21 cellular contexts compared by ENCODE assay signal in genomic region chr4:25421819-25422511, GRCh38.
DNase-seq lines count a peak whose midpoint lies in the region; ATAC-seq and TF ChIP-seq lines count a peak whose summit lies in the region.
"Had no signal": no experiment of that assay in that cellular context is flagged by ENCODE, and none has a peak within 500 bp of the region (broad histone marks: within the 10 kb centered on the region; RNA-seq: fewer than 3 reads in every experiment).

No MANE protein-coding gene starts in this region.

- peak overlapping the region; percentile 24 for H3K4me3 Mint-ChIP-seq in dendritic cell treated with granulocyte-macrophage colony-stimulating factor and Interleukin-4, amounts not matched to agents 40 ng/mL and 50 ng/mL, for 4 days
- H3K4me3 Mint-ChIP-seq: B cell, neural crest cell had no signal

- TF ChIP-seq CTCF in WERI-Rb-1 (IDR thresholded peaks at IDR 0.05; ENCODE audit: low read depth, low read length) = no peak

- no peak overlapping the region for H3K27ac ChIP-seq in WERI-Rb-1
- no peak overlapping the region for H3K27ac ChIP-seq in effector memory CD4-positive, alpha-beta T cell (ENCODE audit: insufficient read depth, low read length, poor library complexity, severe bottlenecking)

- H3K9me3 Mint-ChIP-seq in dendritic cell treated with granulocyte-macrophage colony-stimulating factor and Interleukin-4, amounts not matched to agents 40 ng/mL and 50 ng/mL, for 4 days = no peaks in the 10 kb centered on the region
- H3K9me3 Mint-ChIP-seq: neural crest cell had no signal

- peaks cover 22% of the 10 kb centered on the region for H3K36me3 Mint-ChIP-seq in dendritic cell treated with granulocyte-macrophage colony-stimulating factor and Interleukin-4, amounts not matched to agents 40 ng/mL and 50 ng/mL, for 4 days (ENCODE audit: low read depth)

- intact Hi-C loops in dendritic cell treated with granulocyte-macrophage colony-stimulating factor and Interleukin-4, amounts not matched to agents 40 ng/mL and 50 ng/mL, for 4 days (cut with micrococcal nuclease) = no loop called here

- no peaks in the 10 kb centered on the region for H3K9me3 ChIP-seq in WERI-Rb-1 (ENCODE audit: severe bottlenecking)
- H3K9me3 ChIP-seq in effector memory CD4-positive, alpha-beta T cell (ENCODE audit: control insufficient read depth, low read length) = no peaks in the 10 kb centered on the region

- no peak for DNase-seq in NCI-H524 treated with DMSO at 0.1 percent for 48 hours (lab: John Stamatoyannopoulos, UW)
- no peak for DNase-seq in WERI-Rb-1
- no peak for DNase-seq in effector memory CD4-positive, alpha-beta T cell
- DNase-seq in stimulated activated CD4-positive, alpha-beta T cell treated with anti-CD3 and anti-CD28 coated beads, Interleukin-2, amount 100 ng/mL, for 24 hours = no peak
- DNase-seq: activated effector memory CD4-positive, alpha-beta T cell treated with anti-CD3 and anti-CD28 coated beads, Interleukin-2, amount 50 U/mL, for 16 hours; cortex of kidney; H7; head of caudate nucleus; mesenchymal stem cell; NCI-H1436 treated with DMSO at 0.1 percent for 48 hours; NCI-H345; SIG-M5; stimulated activated CD4-positive, alpha-beta T cell treated with anti-CD3 and anti-CD28 coated beads, Interleukin-15, amount 100 ng/mL, for 24 hours; T-helper 9 cell had no signal

- peak overlapping the region; percentile 66 for H3K27ac Mint-ChIP-seq in dendritic cell treated with granulocyte-macrophage colony-stimulating factor and Interleukin-4, amounts not matched to agents 40 ng/mL and 50 ng/mL, for 4 days
- H3K27ac Mint-ChIP-seq: B cell had no signal

- no peaks in the 10 kb centered on the region for H3K27me3 ChIP-seq in WERI-Rb-1 (ENCODE audit: insufficient read depth, low read depth, severe bottlenecking)
- no peaks in the 10 kb centered on the region for H3K27me3 ChIP-seq in effector memory CD4-positive, alpha-beta T cell (replicated peaks; ENCODE audit: control insufficient read depth, insufficient read depth, low read length, poor library complexity, severe bottlenecking)

- peaks cover 10% of the 10 kb centered on the region for H3K36me3 ChIP-seq in WERI-Rb-1
- H3K36me3 ChIP-seq in effector memory CD4-positive, alpha-beta T cell (ENCODE audit: control insufficient read depth, insufficient read depth, low read length) = peaks cover 5% of the 10 kb centered on the region

- no peaks in the 10 kb centered on the region for H3K27me3 Mint-ChIP-seq in dendritic cell treated with granulocyte-macrophage colony-stimulating factor and Interleukin-4, amounts not matched to agents 40 ng/mL and 50 ng/mL, for 4 days
- H3K27me3 Mint-ChIP-seq: B cell had no signal

- H3K4me1 Mint-ChIP-seq in dendritic cell treated with granulocyte-macrophage colony-stimulating factor and Interleukin-4, amounts not matched to agents 40 ng/mL and 50 ng/mL, for 4 days (ENCODE audit: low read depth) = peaks cover 9% of the 10 kb centered on the region
- H3K4me1 Mint-ChIP-seq: neural crest cell had no signal

- no peaks in the 10 kb centered on the region for H3K4me1 ChIP-seq in effector memory CD4-positive, alpha-beta T cell (ENCODE audit: control insufficient read depth, insufficient read depth, low read length, poor library complexity, severe bottlenecking)

- no peak overlapping the region for H3K4me3 ChIP-seq in WERI-Rb-1 (ENCODE audit: low read depth, low read length)
- no peak overlapping the region for H3K4me3 ChIP-seq in effector memory CD4-positive, alpha-beta T cell (ENCODE audit: insufficient read depth, low read depth, low read length, poor library complexity, severe bottlenecking)

- ATAC-seq in GM18502 (IDR thresholded peaks at IDR 0.05; ENCODE audit: poor library complexity, unreplicated experiment) = peak; percentile 54
- ATAC-seq in GM19351 (IDR thresholded peaks at IDR 0.05; ENCODE audit: unreplicated experiment) = peak; percentile 57
- ATAC-seq in HG03442 (IDR thresholded peaks at IDR 0.05; ENCODE audit: unreplicated experiment) = peak; percentile 54
- ATAC-seq: esophagus mucosa had no signal
